Comparison of ENCODE assay signal across 20 cellular contexts in genomic region chr2:102780467-102780866, GRCh38.
"Had no signal": no experiment of that assay in that cellular context is flagged by ENCODE, and none has a peak within 500 bp of the region (broad histone marks: within the 10 kb centered on the region; RNA-seq: fewer than 3 reads in every experiment).

No MANE protein-coding gene starts in this region.

- H3K36me3 ChIP-seq: left lung, ovary, right atrium auricular region had no signal

- H3K9me3 ChIP-seq: esophagus muscularis mucosa, gastrocnemius medialis, heart right ventricle, left lung, ovary, right atrium auricular region, stomach had no signal

- ATAC-seq: gastrocnemius medialis; left lung; naive thymus-derived CD4-positive, alpha-beta T cell; stimulated activated memory B cell treated with anti-CD40 and anti-IgM and Interleukin-4, amounts not matched to agents 10 μg/mL and 1 μg/mL and 100 μg/mL, for 72 hours had no signal

- H3K27ac Mint-ChIP-seq: naive thymus-derived CD4-positive, alpha-beta T cell; stimulated activated memory B cell treated with anti-CD40 and anti-IgM and Interleukin-4, amounts not matched to agents 10 μg/mL and 1 μg/mL and 100 μg/mL, for 72 hours had no signal

- H3K9me3 Mint-ChIP-seq: naive thymus-derived CD4-positive, alpha-beta T cell; stimulated activated memory B cell treated with anti-CD40 and anti-IgM and Interleukin-4, amounts not matched to agents 10 μg/mL and 1 μg/mL and 100 μg/mL, for 72 hours had no signal

- H3K4me3 Mint-ChIP-seq: naive thymus-derived CD4-positive, alpha-beta T cell; neural crest cell; stimulated activated memory B cell treated with anti-CD40 and anti-IgM and Interleukin-4, amounts not matched to agents 10 μg/mL and 1 μg/mL and 100 μg/mL, for 72 hours had no signal

- H3K27me3 ChIP-seq: esophagus muscularis mucosa, gastrocnemius medialis, heart right ventricle, left lung, ovary, right atrium auricular region, stomach had no signal

- H3K4me2 ChIP-seq: smooth muscle cell had no signal

- DNase-seq: caudate nucleus; effector memory CD4-positive, alpha-beta T cell; gastrocnemius medialis; heart right ventricle; left lung; mesendoderm; naive thymus-derived CD4-positive, alpha-beta T cell; nucleus accumbens; ovary; stimulated activated CD4-positive, alpha-beta T cell treated with anti-CD3 and anti-CD28 coated beads, Interleukin-4, amount 100 ng/mL, for 1 hour; stimulated activated CD8-positive, alpha-beta memory T cell treated with anti-CD3 and anti-CD28 coated beads, Interleukin-4, amount 100 ng/mL, for 48 hours; stomach; trophoblast cell had no signal

- H3K4me3 ChIP-seq: esophagus muscularis mucosa, gastrocnemius medialis, heart right ventricle, left lung, lung, ovary, right atrium auricular region, smooth muscle cell, stomach had no signal

- H3K27me3 Mint-ChIP-seq: naive thymus-derived CD4-positive, alpha-beta T cell; stimulated activated memory B cell treated with anti-CD40 and anti-IgM and Interleukin-4, amounts not matched to agents 10 μg/mL and 1 μg/mL and 100 μg/mL, for 72 hours had no signal

- H3K27ac ChIP-seq: epithelial cell of prostate, esophagus muscularis mucosa, left lung, ovary, right atrium auricular region, stomach had no signal

- H3K4me1 ChIP-seq: left lung, stomach had no signal

- H3K4me1 Mint-ChIP-seq: naive thymus-derived CD4-positive, alpha-beta T cell; neural crest cell; stimulated activated memory B cell treated with anti-CD40 and anti-IgM and Interleukin-4, amounts not matched to agents 10 μg/mL and 1 μg/mL and 100 μg/mL, for 72 hours had no signal
